ENCODE assay signal across 30 cellular contexts in genomic region chr18:44039216-44039615, GRCh38.
"Had no signal": no experiment of that assay in that cellular context is flagged by ENCODE, and none has a peak within 500 bp of the region (broad histone marks: within the 10 kb centered on the region; RNA-seq: fewer than 3 reads in every experiment).

No MANE protein-coding gene starts in this region.

- H3K4me3 ChIP-seq: coronary artery, esophagus squamous epithelium, gastroesophageal sphincter, heart left ventricle, lung, prostate gland, right atrium auricular region, smooth muscle cell, suprapubic skin, transverse colon, upper lobe of right lung, uterus had no signal

- H3K9me3 ChIP-seq: esophagus squamous epithelium, gastroesophageal sphincter, heart left ventricle, prostate gland, right atrium auricular region, suprapubic skin, transverse colon, upper lobe of right lung, uterus had no signal

- H3K27ac ChIP-seq: coronary artery, esophagus squamous epithelium, foreskin keratinocyte, gastroesophageal sphincter, heart left ventricle, prostate gland, right atrium auricular region, suprapubic skin, transverse colon, upper lobe of right lung, uterus had no signal

- H3K27ac Mint-ChIP-seq: memory B cell; mesothelial cell of epicardium; naive thymus-derived CD4-positive, alpha-beta T cell; nephron progenitor cell; stimulated activated naive CD8-positive, alpha-beta T cell treated with anti-CD3 and anti-CD28 coated beads, Interleukin-15, amount 100 ng/mL, for 72 hours had no signal

- H3K4me1 ChIP-seq: foreskin keratinocyte, heart left ventricle, prostate gland, right atrium auricular region, suprapubic skin, transverse colon, uterus had no signal

- H3K4me1 Mint-ChIP-seq: memory B cell; naive thymus-derived CD4-positive, alpha-beta T cell; stimulated activated naive CD8-positive, alpha-beta T cell treated with anti-CD3 and anti-CD28 coated beads, Interleukin-15, amount 100 ng/mL, for 72 hours had no signal

- H3K4me3 Mint-ChIP-seq: memory B cell; mesothelial cell of epicardium; naive thymus-derived CD4-positive, alpha-beta T cell; nephron progenitor cell; stimulated activated naive CD8-positive, alpha-beta T cell treated with anti-CD3 and anti-CD28 coated beads, Interleukin-15, amount 100 ng/mL, for 72 hours had no signal

- ATAC-seq: foreskin keratinocyte; gastroesophageal sphincter; heart left ventricle; left ventricle myocardium superior; naive thymus-derived CD4-positive, alpha-beta T cell; sciatic nerve; stimulated activated naive CD8-positive, alpha-beta T cell treated with anti-CD3 and anti-CD28 coated beads, Interleukin-15, amount 100 ng/mL, for 72 hours; upper lobe of right lung had no signal

- H3K36me3 ChIP-seq: esophagus squamous epithelium, gastroesophageal sphincter, heart left ventricle, prostate gland, right atrium auricular region, suprapubic skin, transverse colon, upper lobe of right lung, uterus had no signal

- H3K27me3 ChIP-seq: esophagus squamous epithelium, foreskin keratinocyte, gastroesophageal sphincter, heart left ventricle, right atrium auricular region, suprapubic skin, transverse colon, upper lobe of right lung, uterus had no signal

- H3K27me3 Mint-ChIP-seq: naive thymus-derived CD4-positive, alpha-beta T cell; stimulated activated naive CD8-positive, alpha-beta T cell treated with anti-CD3 and anti-CD28 coated beads, Interleukin-15, amount 100 ng/mL, for 72 hours had no signal

- DNase-seq: dermis blood vessel endothelial cell; effector memory CD4-positive, alpha-beta T cell; esophagus squamous epithelium; foreskin keratinocyte; heart left ventricle; hippocampal formation; islet precursor cell; left ventricle myocardium superior; naive thymus-derived CD4-positive, alpha-beta T cell; nephron progenitor cell; nucleus accumbens; stimulated activated CD4-positive, alpha-beta T cell treated with anti-CD3 and anti-CD28 coated beads, Interleukin-12 subunit alpha, Interleukin-12 subunit beta, amount 100 ng/mL, for 4 hours; stimulated activated CD4-positive, alpha-beta T cell treated with anti-CD3 and anti-CD28 coated beads, Interleukin-1b, Interleukin-23, amount 100 ng/mL, for 48 hours; stimulated activated CD4-positive, alpha-beta T cell treated with anti-CD3 and anti-CD28 coated beads, Interleukin-4, amount 100 ng/mL, for 1 hour; stimulated activated CD8-positive, alpha-beta memory T cell treated with anti-CD3 and anti-CD28 coated beads, Interleukin-4, amount 100 ng/mL, for 48 hours; stimulated activated naive CD4-positive, alpha-beta T cell; stimulated activated naive CD8-positive, alpha-beta T cell treated with anti-CD3 and anti-CD28 coated beads, Interleukin-15, amount 100 ng/mL, for 72 hours; transverse colon; upper lobe of right lung; uterus had no signal

- H3K9me3 Mint-ChIP-seq: memory B cell, mesothelial cell of epicardium, nephron progenitor cell had no signal

- H3K36me3 Mint-ChIP-seq: memory B cell; mesothelial cell of epicardium; naive thymus-derived CD4-positive, alpha-beta T cell had no signal
